10 cellular contexts compared by ENCODE assay signal in the genomic region with DNA sequence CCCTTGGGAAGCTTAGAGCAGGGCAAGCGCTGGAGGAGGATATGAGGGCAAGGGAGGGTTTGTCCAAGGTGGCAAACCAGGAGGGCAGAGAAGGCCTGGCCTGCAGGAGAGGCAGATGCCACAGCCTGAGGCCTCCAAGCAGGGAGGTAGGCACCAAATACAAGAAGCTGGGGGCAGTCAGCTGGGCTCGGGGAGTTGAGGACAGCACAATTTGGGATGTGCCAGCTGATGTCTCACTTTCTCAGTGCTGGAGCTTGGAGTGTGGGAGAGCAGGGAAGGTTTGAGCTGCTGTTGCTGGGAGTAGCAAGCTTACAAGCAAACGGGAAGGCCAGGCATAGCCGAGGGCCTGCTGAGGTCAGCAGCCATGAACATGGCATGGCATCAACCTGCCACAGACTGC. TPM values are rescaled to one million over a fixed set of nuclear protein-coding genes. Genes with fewer than 3 reads are reported as not detected.
DNase-seq lines count a peak whose midpoint lies in the region; ATAC-seq and TF ChIP-seq lines count a peak whose summit lies in the region.
"Had no signal": no experiment of that assay in that cellular context is flagged by ENCODE, and none has a peak within 500 bp of the region (broad histone marks: within the 10 kb centered on the region; RNA-seq: fewer than 3 reads in every experiment).

No MANE protein-coding gene starts in this region.

- H3K79me1 ChIP-seq in IMR-90 (ENCODE audit: low read depth in 1 of 2, low read length in 2 of 2), result peaks cover 3 to 19% of the 10 kb centered on the region in 2 experiments; a peak in 2 of 4 replicates

- BruUV-seq in IMR-90 (replicated peaks; lab: Mats Ljungman, UMichigan), result no TSS peak

- no peak overlapping the region for H3K4me3 ChIP-seq in IMR-90 (ENCODE audit: insufficient read depth, low read depth, low read length)

- H2BK120ac ChIP-seq in IMR-90 (ENCODE audit: low read depth, low read length), result no peak overlapping the region

- no peak for TF ChIP-seq RAD21 in IMR-90 (IDR thresholded peaks at IDR 0.05; ENCODE audit: low read length)

- H3K23ac ChIP-seq in IMR-90 (ENCODE audit: low read depth, low read length), result no peak overlapping the region

- H2AK5ac ChIP-seq in IMR-90 (ENCODE audit: low read depth, low read length), result no peak overlapping the region

- peak overlapping the region; percentile 34 for H2AFZ ChIP-seq in IMR-90 (replicated peaks; ENCODE audit: low read length, poor library complexity)

- H4K8ac ChIP-seq in IMR-90 (ENCODE audit: low read depth in 2 of 2, low read length in 2 of 2), result no peak overlapping the region

- peaks cover 24% of the 10 kb centered on the region; the same call in 1 of the 2 replicates for H3K36me3 ChIP-seq in IMR-90 (ENCODE audit: control insufficient read depth, insufficient read depth, low read length)

- POLR2A ChIA-PET in IMR-90 (lab: Charles Lee; ENCODE audit: unreplicated experiment), result interaction anchor here (0.6 kb wide), 1 partner anchor 25 kb away, joined by 3 read pairs; no protein-coding TSS in a partner anchor

- H3K14ac ChIP-seq in IMR-90 (replicated peaks; ENCODE audit: low read depth, low read length), result no peak overlapping the region

- no peak overlapping the region for H3K27ac ChIP-seq in IMR-90 (ENCODE audit: insufficient read depth, low read length)

- no peak overlapping the region for H4K91ac ChIP-seq in IMR-90 (ENCODE audit: insufficient read depth, low read depth, low read length)

- intact Hi-C loops in IMR-90 (cut with micrococcal nuclease), result no loop called here

- no peak for ATAC-seq in IMR-90 (ENCODE audit: low read depth)
- no peak for ATAC-seq in HG02973 (IDR thresholded peaks at IDR 0.05; ENCODE audit: unreplicated experiment)
- ATAC-seq: left ventricle myocardium superior had no signal

- dilution Hi-C loops in IMR-90 (cut with HindIII; ENCODE audit: low sequenced_read_pairs, unreplicated experiment), result no loop called here

- H3K27me3 ChIP-seq in IMR-90 (ENCODE audit: control insufficient read depth, insufficient read depth, low read length), result peaks cover 2% of the 10 kb centered on the region; the same call in 1 of the 2 replicates

- TF ChIP-seq CTCF in IMR-90 (conservative IDR thresholded peaks at IDR 0.05; ENCODE audit: low read depth, low read length), result no peak
- TF ChIP-seq CTCF in brain (conservative IDR thresholded peaks at IDR 0.05), result no peak

- no peak overlapping the region for H2BK15ac ChIP-seq in IMR-90 (ENCODE audit: low read depth, low read length)

- no peak for DNase-seq in IMR-90
- peak; percentile 53 for DNase-seq in occipital lobe (lab: John Stamatoyannopoulos, UW)
- DNase-seq in NCI-H1105 treated with DMSO at 0.1 percent for 48 hours (lab: John Stamatoyannopoulos, UW), result no peak
- DNase-seq: left ventricle myocardium superior, NCI-H1417 treated with DMSO at 0.1 percent for 48 hours, nucleus accumbens, small intestine had no signal

- H3K27ac Mint-ChIP-seq in brain, result peak overlapping the region in 3 of 5 experiments; percentile 39 to 60 (median 55)

- CTCF ChIA-PET in IMR-90 (lab: Yijun Ruan, JAX), result no interaction called here

- H3K9me1 ChIP-seq in IMR-90 (ENCODE audit: insufficient read depth, low read length), result peaks cover 5% of the 10 kb centered on the region; the same call in 1 of the 2 replicates

- H4K5ac ChIP-seq in IMR-90 (ENCODE audit: low read depth, low read length), result no peak overlapping the region

- no peak overlapping the region for H2AK9ac ChIP-seq in IMR-90 (replicated peaks; ENCODE audit: low read depth, low read length, poor library complexity)

- peaks cover 30% of the 10 kb centered on the region for H3K36me3 Mint-ChIP-seq in brain

- peaks cover 4% of the 10 kb centered on the region for H3K27me3 Mint-ChIP-seq in brain

- H2BK5ac ChIP-seq in IMR-90 (ENCODE audit: low read depth, low read length, poor library complexity, severe bottlenecking), result no peak overlapping the region

- no peak for TF ChIP-seq POLR2A in IMR-90 (IDR thresholded peaks at IDR 0.05; ENCODE audit: low read depth, low read length)

- peaks cover 4% of the 10 kb centered on the region; the same call in 1 of the 2 replicates for H4K20me1 ChIP-seq in IMR-90 (ENCODE audit: insufficient read depth, low read length)

- 87% methylated on average over 3 of the region's 4 CpGs; no CpG with 5 or more reads in 1 of the 2 experiments for WGBS in IMR-90 (ENCODE audit: extremely low coverage in 2 of 2, insufficient read length in 1 of 2), 2 experiments

- no peak overlapping the region for H3K9ac ChIP-seq in IMR-90 (ENCODE audit: low read depth, low read length)

- H3K56ac ChIP-seq in IMR-90 (ENCODE audit: extremely low read depth, insufficient read depth, low read length), result no peak overlapping the region

- in situ Hi-C loops in IMR-90 (cut with MboI; ENCODE audit: low sequenced_read_pairs), result no loop called here

- H3K4me3 Mint-ChIP-seq in brain, result peak overlapping the region in 1 of 5 experiments; percentile 49

- H3K9me3 ChIP-seq in IMR-90 (ENCODE audit: control insufficient read depth, insufficient read depth, low read length), result no peaks in the 10 kb centered on the region

- no peak overlapping the region for H3K18ac ChIP-seq in IMR-90 (ENCODE audit: low read depth, low read length)

- peaks cover 27% of the 10 kb centered on the region for H3K4me1 Mint-ChIP-seq in brain

- H3K4me1 ChIP-seq in IMR-90 (ENCODE audit: control insufficient read depth, insufficient read depth, low read length), result peaks cover 6% of the 10 kb centered on the region

- no peak overlapping the region for H3K4me2 ChIP-seq in IMR-90 (ENCODE audit: low read depth, low read length)

- no peak overlapping the region; the same call in 1 of the 2 replicates for H3K4ac ChIP-seq in IMR-90 (ENCODE audit: low read depth, low read length)

- no peaks in the 10 kb centered on the region for H3K9me3 Mint-ChIP-seq in brain

- no peak overlapping the region for H2BK20ac ChIP-seq in IMR-90 (ENCODE audit: low read depth, low read length)

TF ChIP-seq in IMR-90, 13 proteins besides CTCF, POLR2A, EP300 and RAD21 (continues in another document):
- no peak for TF ChIP-seq SMC3 (IDR thresholded peaks at IDR 0.05; ENCODE audit: low read depth, low read length)
- TF ChIP-seq RFX5 (IDR thresholded peaks at IDR 0.05; ENCODE audit: low read depth, low read length), result no peak
- TF ChIP-seq MAFK (IDR thresholded peaks at IDR 0.05; ENCODE audit: low read depth, low read length), result no peak
- no peak for TF ChIP-seq MAZ (IDR thresholded peaks at IDR 0.05; ENCODE audit: borderline replicate concordance, low read depth, low read length)
- TF ChIP-seq, protein P1, sequence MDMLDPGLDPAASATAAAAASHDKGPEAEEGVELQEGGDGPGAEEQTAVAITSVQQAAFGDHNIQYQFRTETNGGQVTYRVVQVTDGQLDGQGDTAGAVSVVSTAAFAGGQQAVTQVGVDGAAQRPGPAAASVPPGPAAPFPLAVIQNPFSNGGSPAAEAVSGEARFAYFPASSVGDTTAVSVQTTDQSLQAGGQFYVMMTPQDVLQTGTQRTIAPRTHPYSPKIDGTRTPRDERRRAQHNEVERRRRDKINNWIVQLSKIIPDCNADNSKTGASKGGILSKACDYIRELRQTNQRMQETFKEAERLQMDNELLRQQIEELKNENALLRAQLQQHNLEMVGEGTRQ (IDR thresholded peaks at IDR 0.05; ENCODE audit: low read depth, low read length), result no peak
- no peak for TF ChIP-seq NFE2L2 (IDR thresholded peaks at IDR 0.05; ENCODE audit: low read depth, low read length)
- no peak for TF ChIP-seq CEBPB (IDR thresholded peaks at IDR 0.05; ENCODE audit: low read depth, low read length)
- TF ChIP-seq RCOR1 (IDR thresholded peaks at IDR 0.05; ENCODE audit: insufficient replicate concordance, low read length), result no peak
- no peak for TF ChIP-seq FOS (IDR thresholded peaks at IDR 0.05; ENCODE audit: low read depth, low read length)
- TF ChIP-seq MXI1 (IDR thresholded peaks at IDR 0.05; ENCODE audit: borderline replicate concordance, low read depth, low read length), result no peak
- TF ChIP-seq CHD1 (IDR thresholded peaks at IDR 0.05; ENCODE audit: low read depth, low read length), result no peak

RNA-seq across cellular contexts. Expression of a gene that starts 4.0 kb away (rescaled TPM):
- 3.2 and 3.6 TPM in 2 replicates for total RNA-seq in IMR-90 (2012; rRNA removed)
- polyA plus RNA-seq in IMR-90 (2012; rRNA removed), result 10.9 and 18.1 TPM in 2 replicates
- polyA plus RNA-seq in IMR-90 (2012; cell fraction: cytosol; rRNA removed), result 11.6 and 19.1 TPM in 2 replicates
- polyA plus RNA-seq in IMR-90 (2012; cell fraction: nucleus; rRNA removed; ENCODE audit: low replicate concordance), result 4.9 and 7.9 TPM in 2 replicates
- 9.4 TPM for polyA plus RNA-seq in brain (ENCODE audit: insufficient read depth, low read depth, low replicate concordance)
- 5.1 TPM for total RNA-seq in occipital lobe

RNA-seq across cellular contexts. Expression of a gene that starts 4.8 kb away (rescaled TPM):
- total RNA-seq in IMR-90 (2012; rRNA removed), result under 0.01 TPM in 2 replicates
- polyA plus RNA-seq in IMR-90 (2012; rRNA removed), result 0.05 and 0.06 TPM in 2 replicates
- polyA plus RNA-seq in IMR-90 (2012; cell fraction: cytosol; rRNA removed), result 0.04 TPM in 1 of 2 replicates, not detected in the other
- polyA plus RNA-seq in IMR-90 (2012; cell fraction: nucleus; rRNA removed; ENCODE audit: low replicate concordance), result 0.31 and 0.55 TPM in 2 replicates
- polyA plus RNA-seq in brain (ENCODE audit: insufficient read depth, low read depth, low replicate concordance), result 0.10 TPM
- total RNA-seq in occipital lobe, result not detected
- total RNA-seq: left ventricle myocardium superior, NCI-H460 had no signal

RNA-seq across cellular contexts. Expression of a gene that starts 26.5 kb away (rescaled TPM):
- total RNA-seq in IMR-90 (2012; rRNA removed), result 3.6 and 4.1 TPM in 2 replicates
- polyA plus RNA-seq in IMR-90 (2012; rRNA removed), result 15.2 and 16.0 TPM in 2 replicates
- 15.8 and 25.9 TPM in 2 replicates for polyA plus RNA-seq in IMR-90 (2012; cell fraction: cytosol; rRNA removed)
- 51.7 and 61.9 TPM in 2 replicates for polyA plus RNA-seq in IMR-90 (2012; cell fraction: nucleus; rRNA removed; ENCODE audit: low replicate concordance)
- 133 TPM for polyA plus RNA-seq in brain (ENCODE audit: insufficient read depth, low read depth, low replicate concordance)
- total RNA-seq in occipital lobe, result 39.1 TPM

RNA-seq across cellular contexts. Expression of a gene that starts 31.5 kb away (rescaled TPM):
- total RNA-seq in IMR-90 (2012; rRNA removed) (13.9 and 16.5 TPM in 2 replicates), occipital lobe (43.2 TPM)
- polyA plus RNA-seq in IMR-90 (2012; rRNA removed) (17.3 and 20.6 TPM in 2 replicates), brain (ENCODE audit: insufficient read depth, low read depth, low replicate concordance) (53.7 TPM)
- 10.3 and 17.4 TPM in 2 replicates for polyA plus RNA-seq in IMR-90 (2012; cell fraction: cytosol; rRNA removed)
- polyA plus RNA-seq in IMR-90 (2012; cell fraction: nucleus; rRNA removed; ENCODE audit: low replicate concordance), result 42.6 and 55.0 TPM in 2 replicates

RNA-seq across cellular contexts. Expression of a gene that starts 51.0 kb away (rescaled TPM):
- total RNA-seq in IMR-90 (2012; rRNA removed) (under 0.01 and 0.18 TPM in 2 replicates), occipital lobe (0.62 TPM)
- polyA plus RNA-seq in IMR-90 (2012; rRNA removed) (0.14 and 0.19 TPM in 2 replicates), brain (ENCODE audit: insufficient read depth, low read depth, low replicate concordance) (1.2 TPM)
- 0.10 and 0.15 TPM in 2 replicates for polyA plus RNA-seq in IMR-90 (2012; cell fraction: cytosol; rRNA removed)
- 0.04 and 0.07 TPM in 2 replicates for polyA plus RNA-seq in IMR-90 (2012; cell fraction: nucleus; rRNA removed; ENCODE audit: low replicate concordance)
